Comparison of ENCODE assay signal across 14 cellular contexts in the genomic region with DNA sequence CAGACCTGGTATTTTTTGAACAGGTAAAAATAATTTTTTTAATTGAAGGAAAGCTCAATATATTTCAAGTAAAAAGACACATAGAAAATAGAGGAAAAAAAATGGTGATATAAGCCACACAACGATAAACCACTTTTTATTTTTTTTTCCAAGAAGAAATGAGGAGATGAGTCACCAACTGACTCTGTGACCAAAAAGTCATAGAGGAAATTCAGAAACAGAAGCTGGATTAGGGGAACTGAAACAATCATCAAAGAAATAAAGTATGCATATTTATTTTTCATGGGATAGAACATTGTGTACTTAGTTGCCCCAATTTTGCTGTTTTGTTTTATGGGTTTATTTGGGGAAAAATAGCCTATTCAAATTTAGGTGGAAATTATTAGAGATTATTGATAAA.
DNase-seq lines count a peak whose midpoint lies in the region; ATAC-seq, FAIRE-seq and TF ChIP-seq lines count a peak whose summit lies in the region.
"Had no signal": no experiment of that assay in that cellular context is flagged by ENCODE, and none has a peak within 500 bp of the region (broad histone marks: within the 10 kb centered on the region; RNA-seq: fewer than 3 reads in every experiment).

No MANE protein-coding gene starts in this region.

- TF ChIP-seq POLR2A in gastrocnemius medialis (IDR thresholded peaks at IDR 0.05): no peak

- H2AFZ ChIP-seq in GM23248 (no peak overlapping the region), MM.1S (ENCODE audit: low read length) (no peak overlapping the region)

- no peaks in the 10 kb centered on the region for H3K79me2 ChIP-seq in GM23248 (ENCODE audit: insufficient read depth)
- H3K79me2 ChIP-seq in MM.1S (ENCODE audit: low read length): no peaks in the 10 kb centered on the region

- H3K4me2 ChIP-seq in GM23248 (ENCODE audit: unreplicated experiment): peak overlapping the region; percentile 24
- H3K4me2 ChIP-seq in MM.1S (ENCODE audit: low read depth, low read length): no peak overlapping the region

- no peaks in the 10 kb centered on the region for H3K27me3 ChIP-seq in GM23248 (replicated peaks; ENCODE audit: insufficient read depth)
- H3K27me3 ChIP-seq in gastrocnemius medialis: no peaks in the 10 kb centered on the region
- H3K27me3 ChIP-seq in MM.1S (replicated peaks; ENCODE audit: insufficient read depth, low read length): no peaks in the 10 kb centered on the region
- H3K27me3 ChIP-seq: neutrophil had no signal

- H3K27ac ChIP-seq in GM23248: no peak overlapping the region
- no peak overlapping the region for H3K27ac ChIP-seq in gastrocnemius medialis
- H3K27ac ChIP-seq in MM.1S (ENCODE audit: low read length): no peak overlapping the region
- H3K27ac ChIP-seq: neutrophil had no signal

- H3F3A ChIP-seq in GM23248 (ENCODE audit: insufficient read depth) (no peaks in the 10 kb centered on the region), MM.1S (ENCODE audit: insufficient read depth, low read length) (no peaks in the 10 kb centered on the region)

- H3K9ac ChIP-seq in GM23248 (no peak overlapping the region), MM.1S (ENCODE audit: low read length) (no peak overlapping the region)

- H3K9me3 ChIP-seq in GM23248 (ENCODE audit: low read depth) (no peaks in the 10 kb centered on the region), gastrocnemius medialis (no peaks in the 10 kb centered on the region), MM.1S (replicated peaks; ENCODE audit: insufficient read depth, low read length) (no peaks in the 10 kb centered on the region)
- H3K9me3 ChIP-seq: neutrophil had no signal

- peak; percentile 90 for DNase-seq in CD1c-positive myeloid dendritic cell (ENCODE audit: extremely low spot score)
- peak; percentile 73 for DNase-seq in GM23248
- DNase-seq in RCC 7860 (ENCODE audit: low spot score): peak; percentile 26
- DNase-seq in fibroblast of the aortic adventitia (ENCODE audit: low read depth): peak; percentile 43
- DNase-seq in SK-N-DZ (ENCODE audit: low spot score): no peak
- no peak for DNase-seq in gastrocnemius medialis
- no peak for DNase-seq in omental fat pad (ENCODE audit: low spot score)
- no peak for DNase-seq in MM.1S
- DNase-seq: COR-L47; stimulated activated CD4-positive, alpha-beta T cell treated with anti-CD3 and anti-CD28 coated beads, Interleukin-15, amount 100 ng/mL, for 24 hours; stimulated activated naive CD8-positive, alpha-beta T cell treated with anti-CD3 and anti-CD28 coated beads, Interleukin-15, amount 100 ng/mL, for 72 hours had no signal

- WGBS in GM23248 (ENCODE audit: low coverage in 1 of 2, low lambda C conversion rate in 2 of 2, missing lambda C conversion rate in 2 of 2), 2 experiments: 0 to 17% methylated on average over 1 of the region's 1 CpG

- H3K9me2 ChIP-seq in GM23248 (ENCODE audit: insufficient read depth) (no peaks in the 10 kb centered on the region), MM.1S (replicated peaks; ENCODE audit: insufficient read depth, low read length) (no peaks in the 10 kb centered on the region)

- H4K20me1 ChIP-seq in GM23248 (ENCODE audit: insufficient read depth) (no peaks in the 10 kb centered on the region), MM.1S (ENCODE audit: insufficient read depth, low read length) (no peaks in the 10 kb centered on the region)

- TF ChIP-seq CTCF in fibroblast of the aortic adventitia (IDR thresholded peaks at IDR 0.05; ENCODE audit: insufficient read depth, low read length): no peak
- TF ChIP-seq CTCF in gastrocnemius medialis (IDR thresholded peaks at IDR 0.05 in 4 of 5, conservative IDR thresholded peaks at IDR 0.05 in 1 of 5): no peak
- no peak for TF ChIP-seq CTCF in omental fat pad (IDR thresholded peaks at IDR 0.05)
- no peak for TF ChIP-seq CTCF in MM.1S (IDR thresholded peaks at IDR 0.05; ENCODE audit: low read length)

- H3K36me3 ChIP-seq in GM23248 (ENCODE audit: low read depth) (no peaks in the 10 kb centered on the region), gastrocnemius medialis (no peaks in the 10 kb centered on the region), MM.1S (replicated peaks; ENCODE audit: insufficient read depth, low read length) (no peaks in the 10 kb centered on the region)
- H3K36me3 ChIP-seq: neutrophil had no signal

- FAIRE-seq in RCC 7860 (lab: Jason Lieb, UNC): peak; percentile 81
- FAIRE-seq: GM12892, H1 had no signal

- peaks cover 22% of the 10 kb centered on the region for H3K4me1 ChIP-seq in GM23248 (ENCODE audit: insufficient read depth)
- H3K4me1 ChIP-seq in gastrocnemius medialis: no peaks in the 10 kb centered on the region
- H3K4me1 ChIP-seq in MM.1S (ENCODE audit: low read length): no peaks in the 10 kb centered on the region

- no peak overlapping the region for H3K4me3 ChIP-seq in GM23248
- no peak overlapping the region for H3K4me3 ChIP-seq in fibroblast of the aortic adventitia (ENCODE audit: low read depth, low read length)
- H3K4me3 ChIP-seq in gastrocnemius medialis: no peak overlapping the region
- no peak overlapping the region for H3K4me3 ChIP-seq in MM.1S (ENCODE audit: low read length)

- in situ Hi-C loops in GM23248 (cut with MboI) (no loop called here), gastrocnemius medialis (cut with MboI; ENCODE audit: low sequenced_read_pairs in 4 of 4) (no loop called here)

- ATAC-seq in gastrocnemius medialis (no peak), omental fat pad (ENCODE audit: low FRiP score) (no peak)
- ATAC-seq: stimulated activated naive CD8-positive, alpha-beta T cell treated with anti-CD3 and anti-CD28 coated beads, Interleukin-15, amount 100 ng/mL, for 72 hours had no signal

- intact Hi-C loops in gastrocnemius medialis (cut with DNase I; ENCODE audit: low total_unique reads): no loop called here

Comparison
In these comparisons a context has a peak if more than half of its experiments do, and no peak if none do; other contexts are left out.
1. DNase-seq: peak in CD1c-positive myeloid dendritic cell (single experiment), GM23248 (single experiment), RCC 7860 (single experiment) and fibroblast of the aortic adventitia (single experiment); none in SK-N-DZ (single experiment), gastrocnemius medialis (0 of 2), omental fat pad (single experiment) and MM.1S (single experiment).